Comparison of ENCODE assay signal across 8 cellular contexts in genomic region chr12:76878899-76879709, GRCh38. TPM values are rescaled to one million over a fixed set of nuclear protein-coding genes. Genes with fewer than 3 reads are reported as not detected.
A peak's percentile ranks its signal among the peaks of the same experiment; 100 is the strongest.
DNase-seq lines count a peak whose midpoint lies in the region; ATAC-seq, FAIRE-seq and TF ChIP-seq lines count a peak whose summit lies in the region.

Gene CSRP2 (minus strand): TSS chr12:76879019. CDS start chr12:76866260, 12,759 bp downstream.

- TF ChIP-seq CTCF in astrocyte (IDR thresholded peaks at IDR 0.05; ENCODE audit: insufficient read depth, low read depth, low read length), result peak; percentile 24

- H3K27ac ChIP-seq in astrocyte (ENCODE audit: low read depth, low read length), result peak within 1 kb of the TSS; percentile 94

- peaks cover 43% of the 10 kb centered on the region for H3K79me2 ChIP-seq in astrocyte (ENCODE audit: insufficient read depth, low read length)

- H3K27me3 ChIP-seq in astrocyte (ENCODE audit: insufficient read depth, low read length), result no peaks in the 10 kb centered on the region

- no peaks in the 10 kb centered on the region for H3K36me3 ChIP-seq in astrocyte (ENCODE audit: insufficient read depth, low read length)

- H3K9me3 ChIP-seq in T-helper 17 cell (ENCODE audit: control insufficient read depth, low read length, poor library complexity, severe bottlenecking), result no peaks in the 10 kb centered on the region
- H3K9me3 ChIP-seq in astrocyte (ENCODE audit: insufficient read depth, low read depth, low read length), result peaks cover 3% of the 10 kb centered on the region

- peak within 1 kb of the TSS; percentile 95 for H3K4me3 ChIP-seq in astrocyte (ENCODE audit: insufficient read depth, low read depth, low read length)

- peaks cover 68% of the 10 kb centered on the region for H3K27me3 Mint-ChIP-seq in T-helper 17 cell
- no peaks in the 10 kb centered on the region for H3K27me3 Mint-ChIP-seq in astrocyte (ENCODE audit: low read depth, unreplicated experiment)

- H3K36me3 Mint-ChIP-seq in T-helper 17 cell (ENCODE audit: low read depth), result peaks cover 2% of the 10 kb centered on the region
- peaks cover 6% of the 10 kb centered on the region for H3K36me3 Mint-ChIP-seq in astrocyte (ENCODE audit: low read depth, unreplicated experiment)

- peak within 1 kb of the TSS; percentile 76 for H2AFZ ChIP-seq in astrocyte (ENCODE audit: low read depth, low read length)

- H3K27ac Mint-ChIP-seq in T-helper 17 cell (peak within 1 kb of the TSS; percentile 65), astrocyte (ENCODE audit: unreplicated experiment) (peak within 1 kb of the TSS; percentile 98)

- DNase-seq in GM12891 (ENCODE audit: insufficient read length, low spot score) (peak; percentile 75), NCI-H146 (lab: John Stamatoyannopoulos, UW) (peak; percentile 95), T-helper 17 cell (peak; percentile 14 to 42 (median 25)), astrocyte (ENCODE audit: low read depth) (peak; percentile 79), hepatic stellate cell (ENCODE audit: low spot score) (peak; percentile 87), putamen (ENCODE audit: low spot score) (peak; percentile 63), SIG-M5 treated with dmso at 0.1 percent for 504 hours (lab: John Stamatoyannopoulos, UW; ENCODE audit: unreplicated experiment) (no peak)

- FAIRE-seq in GM12891 (lab: Jason Lieb, UNC) (peak; percentile 75), astrocyte (lab: Jason Lieb, UNC) (no peak)

- peak within 1 kb of the TSS; percentile 95 for H3K4me3 Mint-ChIP-seq in T-helper 17 cell
- H3K4me3 Mint-ChIP-seq in astrocyte (ENCODE audit: unreplicated experiment), result peak within 1 kb of the TSS; percentile 99

- TF ChIP-seq POLR2A in GM12891 (IDR thresholded peaks at IDR 0.05; ENCODE audit: low read depth, low read length), result no peak

- H3K9me3 Mint-ChIP-seq in astrocyte (ENCODE audit: unreplicated experiment), result peaks cover 5% of the 10 kb centered on the region

- peak within 1 kb of the TSS; percentile 94 for H3K9ac ChIP-seq in astrocyte (ENCODE audit: low read length)

- H3K4me2 ChIP-seq in astrocyte (ENCODE audit: low read length), result peak within 1 kb of the TSS; percentile 95

- peaks cover 20% of the 10 kb centered on the region for H3K4me1 ChIP-seq in astrocyte (ENCODE audit: insufficient read depth, low read length)

- ATAC-seq in HG02678 (IDR thresholded peaks at IDR 0.05; ENCODE audit: unreplicated experiment), result peak; percentile 91
- peak; percentile 78 for ATAC-seq in T-helper 17 cell

- H3K4me1 Mint-ChIP-seq in T-helper 17 cell (peaks cover 11% of the 10 kb centered on the region), astrocyte (ENCODE audit: low read depth, unreplicated experiment) (peaks cover 47% of the 10 kb centered on the region)

- peaks cover 20% of the 10 kb centered on the region for H4K20me1 ChIP-seq in astrocyte (ENCODE audit: insufficient read depth, low read length)

TF ChIP-seq in GM12891, 5 proteins besides CTCF, POLR2A, EP300 and RAD21:
- no peak for TF ChIP-seq POU2F2 (IDR thresholded peaks at IDR 0.05; ENCODE audit: low read depth, low read length)
- TF ChIP-seq POLR2AphosphoS5 (IDR thresholded peaks at IDR 0.05; ENCODE audit: low read depth, low read length), result no peak
- TF ChIP-seq TAF1 (IDR thresholded peaks at IDR 0.05; ENCODE audit: low read depth, low read length), result no peak
- TF ChIP-seq SPI1 (IDR thresholded peaks at IDR 0.05; ENCODE audit: low read depth, low read length), result no peak
- no peak for TF ChIP-seq PAX5 (IDR thresholded peaks at IDR 0.05; ENCODE audit: insufficient read depth, low read length, severe bottlenecking)
TF ChIP-seq in GM12891: peak in this region for 0.

RNA-seq across cellular contexts. Expression of gene CSRP2, which starts in this region (rescaled TPM):
- polyA plus RNA-seq in GM12891 (2012; ENCODE audit: low read depth, missing spikeins), result 1.0 TPM
- total RNA-seq in T-helper 17 cell (not detected), astrocyte (247 and 265 TPM in 2 replicates)

Comparison
In these comparisons a context has a peak if more than half of its experiments do, and no peak if none do; other contexts are left out.
1. RNA of gene CSRP2 (total RNA-seq): 247 to 265 TPM in astrocyte; not detected in T-helper 17 cell; every median in the first group is over 100 times any median in the second.
2. Peak in DNase-seq and ATAC-seq in T-helper 17 cell; RNA of the gene not detected or under 1 TPM.